8 cellular contexts compared by ENCODE assay signal in the genomic region with DNA sequence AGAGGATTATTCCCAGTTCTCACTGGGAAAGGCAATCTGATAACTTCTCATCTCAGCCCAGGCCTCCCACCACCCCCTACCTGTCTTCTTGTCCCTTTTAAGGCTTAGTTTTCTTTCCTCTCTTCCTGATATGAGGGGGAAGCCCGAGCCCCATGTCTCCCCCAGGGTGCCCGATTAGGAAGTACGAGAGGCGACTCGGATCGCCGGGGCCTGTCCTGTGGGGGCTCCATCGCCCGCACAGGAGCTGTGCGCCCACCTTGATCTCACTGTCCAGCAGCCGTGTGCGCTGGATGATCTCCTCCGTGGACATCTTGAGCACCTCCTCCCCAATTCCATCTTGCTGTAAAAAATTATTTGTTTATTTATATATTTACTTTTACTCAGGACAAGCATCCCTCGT. TPM values are rescaled to one million over a fixed set of nuclear protein-coding genes. Genes with fewer than 3 reads are reported as not detected.
DNase-seq lines count a peak whose midpoint lies in the region; ATAC-seq, FAIRE-seq and TF ChIP-seq lines count a peak whose summit lies in the region.

No MANE protein-coding gene starts in this region.

- peak overlapping the region; percentile 98 for H3K4me3 ChIP-seq in adipocyte (ENCODE audit: low read length)
- peak overlapping the region; percentile 83 to 94 for H3K4me3 ChIP-seq in kidney (ENCODE audit: low read length in 2 of 2)

- no peaks in the 10 kb centered on the region for H3K27me3 Mint-ChIP-seq in activated CD4-positive, alpha-beta T cell treated with anti-CD3 and anti-CD28 coated beads, Interleukin-2, amount 10 ng/mL, durations not matched to agents 24 days and 14 days

- H3K4me1 ChIP-seq in adipocyte (ENCODE audit: control insufficient read depth, insufficient read depth, low read length) (peaks cover 14% of the 10 kb centered on the region), kidney (ENCODE audit: control insufficient read depth in 1 of 2, insufficient read depth in 1 of 2, low read depth in 1 of 2, low read length in 2 of 2) (peaks cover 6 to 8% of the 10 kb centered on the region in 2 donors)

- no peaks in the 10 kb centered on the region for H3K27me3 ChIP-seq in adipocyte (replicated peaks; ENCODE audit: control insufficient read depth, insufficient read depth, low read length)

- peak; percentile 67 for DNase-seq in activated CD4-positive, alpha-beta T cell treated with anti-CD3 and anti-CD28 coated beads, Interleukin-2, amount 10 ng/mL, durations not matched to agents 24 days and 14 days
- no peak for DNase-seq in activated CD4-positive, alpha-beta T cell treated with anti-CD3 and anti-CD28 coated beads, Interleukin-2, amount 50 U/mL, for 4 hours
- DNase-seq in adipocyte (ENCODE audit: low read depth), result peak; percentile 30
- no peak for DNase-seq in kidney
- DNase-seq in substantia nigra (lab: John Stamatoyannopoulos, UW), result no peak
- DNase-seq in GM10266 (ENCODE audit: extremely low spot score), result no peak

- TF ChIP-seq CTCF in kidney (IDR thresholded peaks at IDR 0.05; ENCODE audit: borderline replicate concordance, extremely low read depth, insufficient read depth), result no peak
- no peak for TF ChIP-seq CTCF in GM10266 (IDR thresholded peaks at IDR 0.05; ENCODE audit: control insufficient read depth, insufficient read depth, low read depth, missing control alignments)

- intact Hi-C loops in activated CD4-positive, alpha-beta T cell treated with anti-CD3 and anti-CD28 coated beads, Interleukin-2, amount 10 ng/mL, durations not matched to agents 24 days and 14 days (cut with micrococcal nuclease), result loop anchor here (1.0 to 2.0 kb wide), 5 partner anchors 17 to 725 kb away; a partner anchor contains a TSS
- intact Hi-C loops in kidney (cut with DNase I), result no loop called here

- H3K27ac ChIP-seq in kidney (ENCODE audit: low read depth in 2 of 2, low read length in 2 of 2), result peak overlapping the region; percentile 95 to 96
- peak overlapping the region; percentile 95 for H3K27ac ChIP-seq in substantia nigra (ENCODE audit: low read depth, low read length, poor library complexity, severe bottlenecking)

- H3K9me3 Mint-ChIP-seq in activated CD4-positive, alpha-beta T cell treated with anti-CD3 and anti-CD28 coated beads, Interleukin-2, amount 10 ng/mL, durations not matched to agents 24 days and 14 days, result no peaks in the 10 kb centered on the region

- H3K27ac Mint-ChIP-seq in activated CD4-positive, alpha-beta T cell treated with anti-CD3 and anti-CD28 coated beads, Interleukin-2, amount 10 ng/mL, durations not matched to agents 24 days and 14 days, result peak overlapping the region; percentile 99

- peaks cover 37% of the 10 kb centered on the region for H3K36me3 Mint-ChIP-seq in activated CD4-positive, alpha-beta T cell treated with anti-CD3 and anti-CD28 coated beads, Interleukin-2, amount 10 ng/mL, durations not matched to agents 24 days and 14 days (ENCODE audit: low read depth)

- FAIRE-seq in kidney (lab: Jason Lieb, UNC), result no peak

- H3K9me3 ChIP-seq in adipocyte (ENCODE audit: control insufficient read depth, low read length), result no peaks in the 10 kb centered on the region
- H3K9me3 ChIP-seq in kidney (ENCODE audit: control insufficient read depth in 1 of 2, low read length in 2 of 2), result no peaks in the 10 kb centered on the region

- H3K4me3 Mint-ChIP-seq in activated CD4-positive, alpha-beta T cell treated with anti-CD3 and anti-CD28 coated beads, Interleukin-2, amount 10 ng/mL, durations not matched to agents 24 days and 14 days, result peak overlapping the region; percentile 100

- peak overlapping the region; percentile 98 for H3K9ac ChIP-seq in adipocyte (ENCODE audit: low read length)
- peak overlapping the region; percentile 92 to 94 for H3K9ac ChIP-seq in kidney (ENCODE audit: low read length in 2 of 2)

- peaks cover 19% of the 10 kb centered on the region for H3K4me1 Mint-ChIP-seq in activated CD4-positive, alpha-beta T cell treated with anti-CD3 and anti-CD28 coated beads, Interleukin-2, amount 10 ng/mL, durations not matched to agents 24 days and 14 days

- H3K36me3 ChIP-seq in adipocyte (ENCODE audit: control insufficient read depth, insufficient read depth, low read length, severe bottlenecking) (peaks cover 37% of the 10 kb centered on the region), kidney (ENCODE audit: control insufficient read depth in 1 of 2, insufficient read depth in 2 of 2, low read length in 2 of 2) (peaks cover 15 to 21% of the 10 kb centered on the region in 2 donors)

- ATAC-seq in GM19395 (IDR thresholded peaks at IDR 0.05; ENCODE audit: unreplicated experiment) (no peak), HG02852 (IDR thresholded peaks at IDR 0.05; ENCODE audit: unreplicated experiment) (no peak)

RNA-seq across cellular contexts. Expression of a gene that starts 0.6 kb away (rescaled TPM):
- 230 and 234 TPM in 2 replicates for total RNA-seq in activated CD4-positive, alpha-beta T cell treated with anti-CD3 and anti-CD28 coated beads, Interleukin-2, amount 10 ng/mL, durations not matched to agents 24 days and 14 days
- total RNA-seq in kidney, result 103 TPM
- 171 TPM for polyA plus RNA-seq in kidney (ENCODE audit: insufficient read depth, low read depth, low replicate concordance)

RNA-seq across cellular contexts. Expression of a gene that starts 17.2 kb away (rescaled TPM):
- total RNA-seq in activated CD4-positive, alpha-beta T cell treated with anti-CD3 and anti-CD28 coated beads, Interleukin-2, amount 10 ng/mL, durations not matched to agents 24 days and 14 days, result 13.2 and 13.3 TPM in 2 replicates
- total RNA-seq in kidney, result 80.6 TPM
- 93.2 TPM for polyA plus RNA-seq in kidney (ENCODE audit: insufficient read depth, low read depth, low replicate concordance)

RNA-seq across cellular contexts. Expression of a gene that starts 23.3 kb away (rescaled TPM):
- 0.42 and 1.0 TPM in 2 replicates for total RNA-seq in activated CD4-positive, alpha-beta T cell treated with anti-CD3 and anti-CD28 coated beads, Interleukin-2, amount 10 ng/mL, durations not matched to agents 24 days and 14 days
- total RNA-seq in kidney, result 0.41 TPM
- 0.28 TPM for polyA plus RNA-seq in kidney (ENCODE audit: insufficient read depth, low read depth, low replicate concordance)

RNA-seq across cellular contexts. Expression of a gene that starts 47.3 kb away (rescaled TPM):
- total RNA-seq in activated CD4-positive, alpha-beta T cell treated with anti-CD3 and anti-CD28 coated beads, Interleukin-2, amount 10 ng/mL, durations not matched to agents 24 days and 14 days, result not detected in 2 replicates
- total RNA-seq in kidney, result 39.8 TPM
- 7.3 TPM for polyA plus RNA-seq in kidney (ENCODE audit: insufficient read depth, low read depth, low replicate concordance)

Comparison
In these comparisons a context has a peak if more than half of its experiments do, and no peak if none do; other contexts are left out.
1. DNase-seq: peak in activated CD4-positive, alpha-beta T cell treated with anti-CD3 and anti-CD28 coated beads, Interleukin-2, amount 10 ng/mL, durations not matched to agents 24 days and 14 days (single experiment) and adipocyte (single experiment); none in activated CD4-positive, alpha-beta T cell treated with anti-CD3 and anti-CD28 coated beads, Interleukin-2, amount 50 U/mL, for 4 hours (0 of 2), kidney (single experiment), substantia nigra (0 of 49) and GM10266 (single experiment).